ENCODE assay signal across 32 cellular contexts in the genomic region with DNA sequence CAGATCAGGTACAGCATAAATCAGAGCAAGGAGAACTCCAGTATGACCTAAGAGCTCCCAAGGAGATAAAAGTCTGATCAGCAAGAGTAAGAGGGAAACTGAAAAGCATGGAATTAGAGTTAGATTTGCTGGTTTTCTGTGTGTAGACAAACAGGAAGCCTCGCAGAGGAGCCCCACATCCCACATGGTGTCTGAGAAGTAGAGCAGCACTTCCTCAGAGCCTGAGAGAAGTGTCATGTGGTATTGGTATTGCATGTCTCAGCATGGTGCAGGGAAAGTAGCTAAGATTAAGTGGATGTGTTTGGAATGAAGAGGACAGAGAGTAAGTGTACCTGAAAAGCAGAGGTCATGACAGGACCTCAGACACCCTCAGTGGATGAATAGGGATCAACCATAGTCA.
A peak's percentile ranks its signal among the peaks of the same experiment; 100 is the strongest.
DNase-seq lines count a peak whose midpoint lies in the region; ATAC-seq, FAIRE-seq and TF ChIP-seq lines count a peak whose summit lies in the region.
"Had no signal": no experiment of that assay in that cellular context is flagged by ENCODE, and none has a peak within 500 bp of the region (broad histone marks: within the 10 kb centered on the region; RNA-seq: fewer than 3 reads in every experiment).

No MANE protein-coding gene starts in this region.

- no peak for TF ChIP-seq RAD21 in HepG2 (CRISPR knock-in tag; IDR thresholded peaks at IDR 0.05)

- no peaks in the 10 kb centered on the region for H4K20me1 ChIP-seq in HepG2 (ENCODE audit: insufficient read depth, low read length)

- TF ChIP-seq CTCF in right lobe of liver (IDR thresholded peaks at IDR 0.05) (no peak), HepG2 (CRISPR knock-in tag; IDR thresholded peaks at IDR 0.05) (no peak), NB4 (IDR thresholded peaks at IDR 0.05; ENCODE audit: low read depth, low read length) (no peak), ovary (IDR thresholded peaks at IDR 0.05) (no peak), endodermal cell (conservative IDR thresholded peaks at IDR 0.05) (no peak)

- FAIRE-seq in HepG2 (lab: Jason Lieb, UNC) = no peak
- FAIRE-seq: A549, small intestine had no signal

- H3K27me3 ChIP-seq in right lobe of liver (no peaks in the 10 kb centered on the region), HepG2 (ENCODE audit: control insufficient read depth in 1 of 2, insufficient read depth in 2 of 2, low read length in 2 of 2) (peaks cover 0 to 2% of the 10 kb centered on the region in 2 experiments; a peak in 1 of 5 replicates), ovary (no peaks in the 10 kb centered on the region), endodermal cell (ENCODE audit: control insufficient read depth, insufficient read depth, low read length, poor library complexity, severe bottlenecking) (no peaks in the 10 kb centered on the region)
- H3K27me3 ChIP-seq: BE2C, gastrocnemius medialis, stomach, thyroid gland had no signal

- POLR2A ChIA-PET in HepG2 (lab: Yijun Ruan, JAX) = no interaction called here

- H3K9me3 ChIP-seq in right lobe of liver = no peaks in the 10 kb centered on the region
- H3K9me3 ChIP-seq in HepG2 (ENCODE audit: low read length) = no peaks in the 10 kb centered on the region
- H3K9me3 ChIP-seq in ovary = no peaks in the 10 kb centered on the region
- no peaks in the 10 kb centered on the region for H3K9me3 ChIP-seq in endodermal cell (ENCODE audit: control insufficient read depth, low read length)
- H3K9me3 ChIP-seq: A549, BE2C, gastrocnemius medialis, stomach, thyroid gland had no signal

- H3K27me3 Mint-ChIP-seq in endodermal cell (ENCODE audit: insufficient read depth) = no peaks in the 10 kb centered on the region
- H3K27me3 Mint-ChIP-seq: activated B cell treated with CpG ODN at 0.5 μM for 24 hours; activated naive CD8-positive, alpha-beta T cell treated with anti-CD3 and anti-CD28 coated beads, Interleukin-2, amount 50 U/mL, for 24 hours had no signal

- H3K9me3 Mint-ChIP-seq in endodermal cell = peaks cover 4% of the 10 kb centered on the region
- H3K9me3 Mint-ChIP-seq: activated B cell treated with CpG ODN at 0.5 μM for 24 hours; activated T-cell treated with anti-CD3 and anti-CD28 coated beads, Interleukin-2, amount 50 U/mL, for 4 hours had no signal

- CTCF ChIA-PET in HepG2 (lab: Yijun Ruan, JAX; ENCODE audit: low intra/inter-chr PET ratio, low total read pairs) = no interaction called here

- BruUV-seq in HepG2 (replicated peaks; lab: Mats Ljungman, UMichigan) = no TSS peak

- ATAC-seq in right lobe of liver (peak; percentile 32 to 58 (median 46)), HepG2 (no peak)
- ATAC-seq: A549; activated naive CD8-positive, alpha-beta T cell treated with anti-CD3 and anti-CD28 coated beads, Interleukin-2, amount 50 U/mL, for 24 hours; activated T-cell treated with anti-CD3 and anti-CD28 coated beads, Interleukin-2, amount 50 U/mL, for 4 hours; gastrocnemius medialis; left lobe of liver; naive thymus-derived CD8-positive, alpha-beta T cell had no signal

- H2AFZ ChIP-seq in HepG2 (ENCODE audit: low read length) = no peak overlapping the region

- no peak overlapping the region for H3K4me3 Mint-ChIP-seq in endodermal cell
- H3K4me3 Mint-ChIP-seq: activated B cell treated with CpG ODN at 0.5 μM for 24 hours; activated naive CD8-positive, alpha-beta T cell treated with anti-CD3 and anti-CD28 coated beads, Interleukin-2, amount 50 U/mL, for 24 hours; activated T-cell treated with anti-CD3 and anti-CD28 coated beads, Interleukin-2, amount 50 U/mL, for 4 hours; mesothelial cell of epicardium; naive thymus-derived CD8-positive, alpha-beta T cell had no signal

- H3K27ac Mint-ChIP-seq in endodermal cell = no peak overlapping the region
- H3K27ac Mint-ChIP-seq: activated B cell treated with CpG ODN at 0.5 μM for 24 hours; activated naive CD8-positive, alpha-beta T cell treated with anti-CD3 and anti-CD28 coated beads, Interleukin-2, amount 50 U/mL, for 24 hours; mesothelial cell of epicardium; naive thymus-derived CD8-positive, alpha-beta T cell had no signal

- intact Hi-C loops in right lobe of liver (cut with DNase I) (no loop called here), HepG2 (cut with micrococcal nuclease; ENCODE audit: unreplicated experiment) (no loop called here), ovary (cut with DNase I) (no loop called here)

- no peak for TF ChIP-seq POLR2A in right lobe of liver (IDR thresholded peaks at IDR 0.05)
- no peak for TF ChIP-seq POLR2A in HepG2 (IDR thresholded peaks at IDR 0.05; ENCODE audit: insufficient read depth in 1 of 2, low read depth in 2 of 2, low read length in 2 of 2)
- no peak for TF ChIP-seq POLR2A in NB4 (IDR thresholded peaks at IDR 0.05; ENCODE audit: extremely low read depth, insufficient read length)
- no peak for TF ChIP-seq POLR2A in ovary (IDR thresholded peaks at IDR 0.05)

- WGBS in right lobe of liver (ENCODE audit: insufficient coverage, low coverage, low lambda C conversion rate, missing lambda C conversion rate) = 25% methylated on average over 1 of the region's 1 CpG
- WGBS in HepG2 (ENCODE audit: low lambda C conversion rate) = 4% methylated on average over 1 of the region's 1 CpG
- WGBS in ovary, 3 donors = 61 to 90% (median 81%) methylated on average over 1 of the region's 1 CpG
- 73 to 86% methylated on average over 1 of the region's 1 CpG for WGBS in endodermal cell (ENCODE audit: insufficient coverage in 1 of 2, insufficient read length in 1 of 2), 2 experiments

- H3K4me1 ChIP-seq in right lobe of liver (no peaks in the 10 kb centered on the region), HepG2 (ENCODE audit: insufficient read depth, low read length) (no peaks in the 10 kb centered on the region), ovary (ENCODE audit: insufficient read depth) (no peaks in the 10 kb centered on the region), endodermal cell (ENCODE audit: control insufficient read depth, insufficient read depth, low read length) (no peaks in the 10 kb centered on the region)
- H3K4me1 ChIP-seq: A549, gastrocnemius medialis, stomach, thyroid gland had no signal

- H3K4me3 ChIP-seq in right lobe of liver (no peak overlapping the region), HepG2 (replicated peaks in 1 of 3; ENCODE audit: insufficient read depth in 1 of 3, low read depth in 2 of 3, low read length in 3 of 3) (no peak overlapping the region), NB4 (ENCODE audit: low read depth, low read length) (no peak overlapping the region), ovary (no peak overlapping the region), endodermal cell (ENCODE audit: low read length) (no peak overlapping the region)
- H3K4me3 ChIP-seq: A549, gastrocnemius medialis, stomach, thyroid gland had no signal

- H3K27ac ChIP-seq in right lobe of liver (no peak overlapping the region), HepG2 (ENCODE audit: extremely low read length, insufficient read depth, low read length) (no peak overlapping the region), ovary (no peak overlapping the region), endodermal cell (ENCODE audit: low read depth, low read length) (no peak overlapping the region)
- H3K27ac ChIP-seq: A549, gastrocnemius medialis, stomach, thyroid gland had no signal

- no peaks in the 10 kb centered on the region for H3K79me2 ChIP-seq in HepG2 (ENCODE audit: insufficient read depth, low read length)

- H3K4me1 Mint-ChIP-seq in endodermal cell = peaks cover 2% of the 10 kb centered on the region
- H3K4me1 Mint-ChIP-seq: activated B cell treated with CpG ODN at 0.5 μM for 24 hours; activated naive CD8-positive, alpha-beta T cell treated with anti-CD3 and anti-CD28 coated beads, Interleukin-2, amount 50 U/mL, for 24 hours had no signal

- H3K9ac ChIP-seq in HepG2 (ENCODE audit: insufficient read depth, low read depth, low read length) (no peak overlapping the region), endodermal cell (ENCODE audit: extremely low read depth, low read length, poor library complexity, severe bottlenecking) (no peak overlapping the region)

- no peak overlapping the region for H3K4me2 ChIP-seq in HepG2 (ENCODE audit: low read depth, low read length)
- H3K4me2 ChIP-seq: A549 had no signal

- H3K36me3 ChIP-seq in right lobe of liver (no peaks in the 10 kb centered on the region), HepG2 (replicated peaks in 1 of 2; ENCODE audit: control insufficient read depth in 1 of 2, insufficient read depth in 2 of 2, low read length in 2 of 2) (no peaks in the 10 kb centered on the region), ovary (no peaks in the 10 kb centered on the region), endodermal cell (ENCODE audit: control insufficient read depth, insufficient read depth, low read length) (no peaks in the 10 kb centered on the region)
- H3K36me3 ChIP-seq: BE2C, gastrocnemius medialis, stomach, thyroid gland had no signal

- TF ChIP-seq EP300 in HepG2 (IDR thresholded peaks at IDR 0.05; ENCODE audit: low read depth in 2 of 2, low read length in 2 of 2) (no peak), HepG2 (CRISPR knock-in tag; IDR thresholded peaks at IDR 0.05; ENCODE audit: borderline replicate concordance) (no peak), ovary (IDR thresholded peaks at IDR 0.05) (no peak)

- in situ Hi-C loops in HepG2 (cut with HindIII; ENCODE audit: extremely low pct_ligation_motif_present, low pct_unique_long_range_greater_than_20kb) = no loop called here

- DNase-seq in right lobe of liver (no peak), HepG2 (ENCODE audit: low spot score) (no peak), NB4 (ENCODE audit: low read depth) (peak; percentile 4), medulla oblongata (ENCODE audit: extremely low spot score) (peak; percentile 50), LoVo (ENCODE audit: low spot score) (no peak), ovary (no peak), NCI-H1105 (lab: John Stamatoyannopoulos, UW) (no peak), endodermal cell (no peak)
- DNase-seq: activated B cell treated with CpG ODN at 0.5 μM for 24 hours; activated CD4-positive, alpha-beta T cell treated with anti-CD3 and anti-CD28 coated beads, Interleukin-2, amount 50 U/mL, for 1 hour; activated naive CD8-positive, alpha-beta T cell treated with anti-CD3 and anti-CD28 coated beads, Interleukin-2, amount 50 U/mL, for 24 hours; activated T-cell treated with anti-CD3 and anti-CD28 coated beads, Interleukin-2, amount 50 U/mL, for 4 hours; BE2C; caudate nucleus; cortex of kidney; gastrocnemius medialis; hypothalamus; MV-4-11; naive thymus-derived CD8-positive, alpha-beta T cell; NCI-H1694; NCI-H2171; NCI-H510A treated with DMSO at 0.1 percent for 48 hours; SHP77; small intestine; stimulated activated CD8-positive, alpha-beta memory T cell treated with anti-CD3 and anti-CD28 coated beads, Interleukin-4, amount 100 ng/mL, for 48 hours; stomach; SW 1271; T1000; thyroid gland had no signal

- no peaks in the 10 kb centered on the region for H3K36me3 Mint-ChIP-seq in endodermal cell (ENCODE audit: low read depth)
- H3K36me3 Mint-ChIP-seq: mesothelial cell of epicardium; naive thymus-derived CD8-positive, alpha-beta T cell had no signal

TF ChIP-seq in HepG2, 621 proteins besides CTCF, POLR2A, EP300 and RAD21:
- no peak for TF ChIP-seq ZNF550 (CRISPR knock-in tag; IDR thresholded peaks at IDR 0.05; ENCODE audit: borderline replicate concordance)

Comparison
In these comparisons a context has a peak if more than half of its experiments do, and no peak if none do; other contexts are left out.
1. DNase-seq: peak in NB4 (single experiment) and medulla oblongata (single experiment); none in right lobe of liver (0 of 3), HepG2 (single experiment), LoVo (single experiment), ovary (0 of 5), NCI-H1105 (single experiment) and endodermal cell (single experiment).